In genomic region chr14:76461886-76462285, GRCh38 we compare ENCODE assay signal across 25 cellular contexts.
"Had no signal": no experiment of that assay in that cellular context is flagged by ENCODE, and none has a peak within 500 bp of the region (broad histone marks: within the 10 kb centered on the region; RNA-seq: fewer than 3 reads in every experiment).

No MANE protein-coding gene starts in this region.

- H3K4me3 ChIP-seq: colonic mucosa, coronary artery, dorsolateral prefrontal cortex, esophagus muscularis mucosa, esophagus squamous epithelium, gastrocnemius medialis, gastroesophageal sphincter, heart left ventricle, heart right ventricle had no signal

- DNase-seq: colonic mucosa; cortex of kidney; dermis blood vessel endothelial cell; dorsolateral prefrontal cortex; effector CD4-positive, alpha-beta T cell; effector CD8-positive, alpha-beta T cell; effector memory CD4-positive, alpha-beta T cell; effector memory CD8-positive, alpha-beta T cell; endodermal cell; erythroblast; esophagus squamous epithelium; foreskin fibroblast; foreskin keratinocyte; foreskin melanocyte; gastrocnemius medialis; glutamatergic neuron; head of caudate nucleus; heart left ventricle; heart right ventricle had no signal

- H3K4me1 ChIP-seq: colonic mucosa, esophagus muscularis mucosa, esophagus squamous epithelium, foreskin keratinocyte, gastrocnemius medialis, gastroesophageal sphincter, heart left ventricle, heart right ventricle had no signal

- H3K27ac Mint-ChIP-seq: dendritic cell treated with granulocyte-macrophage colony-stimulating factor and Interleukin-4, amounts not matched to agents 40 ng/mL and 50 ng/mL, for 4 days; effector memory CD8-positive, alpha-beta T cell; endodermal cell had no signal

- H3K27me3 Mint-ChIP-seq: dendritic cell treated with granulocyte-macrophage colony-stimulating factor and Interleukin-4, amounts not matched to agents 40 ng/mL and 50 ng/mL, for 4 days had no signal

- H3K4me3 Mint-ChIP-seq: dendritic cell treated with granulocyte-macrophage colony-stimulating factor and Interleukin-4, amounts not matched to agents 40 ng/mL and 50 ng/mL, for 4 days; effector memory CD8-positive, alpha-beta T cell; endodermal cell had no signal

- H3K9me3 Mint-ChIP-seq: dendritic cell treated with granulocyte-macrophage colony-stimulating factor and Interleukin-4, amounts not matched to agents 40 ng/mL and 50 ng/mL, for 4 days; effector memory CD8-positive, alpha-beta T cell had no signal

- ATAC-seq: effector memory CD8-positive, alpha-beta T cell; esophagus mucosa; foreskin keratinocyte; gastrocnemius medialis; gastroesophageal sphincter; heart left ventricle; heart right ventricle had no signal

- H3K27ac ChIP-seq: colonic mucosa, coronary artery, dorsolateral prefrontal cortex, epithelial cell of prostate, esophagus muscularis mucosa, esophagus squamous epithelium, foreskin keratinocyte, gastrocnemius medialis, gastroesophageal sphincter, heart left ventricle, heart right ventricle had no signal

- H3K27me3 ChIP-seq: colonic mucosa, dorsolateral prefrontal cortex, esophagus muscularis mucosa, esophagus squamous epithelium, gastrocnemius medialis, gastroesophageal sphincter, heart left ventricle, heart right ventricle had no signal

- H3K36me3 ChIP-seq: colonic mucosa, esophagus muscularis mucosa, esophagus squamous epithelium, gastrocnemius medialis, gastroesophageal sphincter, heart left ventricle, heart right ventricle had no signal

- H3K9me3 ChIP-seq: colonic mucosa, esophagus muscularis mucosa, esophagus squamous epithelium, gastrocnemius medialis, gastroesophageal sphincter, heart left ventricle, heart right ventricle had no signal
